Comparison of ENCODE assay signal across 8 cellular contexts in genomic region chr14:91228112-91229004, GRCh38. TPM values are rescaled to one million over a fixed set of nuclear protein-coding genes. Genes with fewer than 3 reads are reported as not detected.
DNase-seq lines count a peak whose midpoint lies in the region; ATAC-seq, FAIRE-seq and TF ChIP-seq lines count a peak whose summit lies in the region.

No MANE protein-coding gene starts in this region.

- 90 to 91% methylated on average over 14 of the region's 14 CpGs for WGBS in heart right ventricle, 2 donors
- WGBS in pancreas, 2 donors = 93 to 96% methylated on average over 14 of the region's 14 CpGs

- peak overlapping the region in 1 of 10 donors; percentile 87 for H3K27ac ChIP-seq in heart right ventricle
- no peak overlapping the region for H3K27ac ChIP-seq in pancreas

- H3K4me3 Mint-ChIP-seq in IgD-negative memory B cell = peak overlapping the region in 3 of 4 donors; percentile 5 to 81 (median 67)
- H3K4me3 Mint-ChIP-seq in activated T-helper 1 cell treated with anti-CD3 and anti-CD28 coated beads, Interleukin-12 subunit alpha, Interleukin-12 subunit beta, Interleukin-2, Interleukin-4 antibody, amounts not matched to agents 30 ng/mL and 10 ng/mL and 1 ng/mL, durations not matched to agents 14 hours and 24 hours and 36 hours = peak overlapping the region; percentile 80
- H3K4me3 Mint-ChIP-seq in stimulated activated naive CD8-positive, alpha-beta T cell treated with anti-CD3 and anti-CD28 coated beads, Interleukin-15, amount 100 ng/mL, for 72 hours = peak overlapping the region; percentile 78

- intact Hi-C loops in activated T-helper 1 cell treated with anti-CD3 and anti-CD28 coated beads, Interleukin-12 subunit alpha, Interleukin-12 subunit beta, Interleukin-2, Interleukin-4 antibody, amounts not matched to agents 30 ng/mL and 10 ng/mL and 1 ng/mL, durations not matched to agents 14 hours and 24 hours and 36 hours (cut with micrococcal nuclease) = loop anchor here (1.0 to 10.0 kb wide), 16 partner anchors 15 to 845 kb away; partner anchors contain the start of genes CCDC88C, RPS6KA5 and TC2N
- intact Hi-C loops in heart right ventricle (cut with DNase I) (no loop called here), pancreas (cut with DNase I) (no loop called here)

- H3K4me3 ChIP-seq in heart right ventricle (no peak overlapping the region), pancreas (no peak overlapping the region)

- H3K9me3 Mint-ChIP-seq in IgD-negative memory B cell = no peaks in the 10 kb centered on the region
- peaks cover 14% of the 10 kb centered on the region for H3K9me3 Mint-ChIP-seq in activated T-helper 1 cell treated with anti-CD3 and anti-CD28 coated beads, Interleukin-12 subunit alpha, Interleukin-12 subunit beta, Interleukin-2, Interleukin-4 antibody, amounts not matched to agents 30 ng/mL and 10 ng/mL and 1 ng/mL, durations not matched to agents 14 hours and 24 hours and 36 hours
- H3K9me3 Mint-ChIP-seq in stimulated activated naive CD8-positive, alpha-beta T cell treated with anti-CD3 and anti-CD28 coated beads, Interleukin-15, amount 100 ng/mL, for 72 hours = peaks cover 8 to 11% of the 10 kb centered on the region in 2 donors

- peaks cover 0 to 74% (median 7%) of the 10 kb centered on the region in 9 donors for H3K36me3 ChIP-seq in heart right ventricle
- no peaks in the 10 kb centered on the region for H3K36me3 ChIP-seq in pancreas

- H3K27me3 ChIP-seq in heart right ventricle (no peaks in the 10 kb centered on the region), pancreas (no peaks in the 10 kb centered on the region)

- peak overlapping the region; percentile 55 to 71 (median 65) for H3K27ac Mint-ChIP-seq in IgD-negative memory B cell
- H3K27ac Mint-ChIP-seq in activated T-helper 1 cell treated with anti-CD3 and anti-CD28 coated beads, Interleukin-12 subunit alpha, Interleukin-12 subunit beta, Interleukin-2, Interleukin-4 antibody, amounts not matched to agents 30 ng/mL and 10 ng/mL and 1 ng/mL, durations not matched to agents 14 hours and 24 hours and 36 hours = peak overlapping the region; percentile 100
- H3K27ac Mint-ChIP-seq in stimulated activated naive CD8-positive, alpha-beta T cell treated with anti-CD3 and anti-CD28 coated beads, Interleukin-15, amount 100 ng/mL, for 72 hours = peak overlapping the region; percentile 96 to 97

- in situ Hi-C loops in Caki2 (cut with HindIII; ENCODE audit: low pct_unique_long_range_greater_than_20kb, low sequenced_read_pairs) = no loop called here

- DNase-seq in Caki2 (ENCODE audit: low read depth) (peak; percentile 60), kidney glomerular epithelial cell (lab: John Stamatoyannopoulos, UW) (peak; percentile 40), heart right ventricle (no peak), pancreas (no peak)
- peak; percentile 87 for DNase-seq in activated T-helper 1 cell treated with anti-CD3 and anti-CD28 coated beads, Interleukin-12 subunit alpha, Interleukin-12 subunit beta, Interleukin-2, Interleukin-4 antibody, amounts not matched to agents 30 ng/mL and 10 ng/mL and 1 ng/mL, durations not matched to agents 14 hours and 24 hours and 36 hours (ENCODE audit: low spot score)
- peak; percentile 90 to 96 for DNase-seq in stimulated activated naive CD8-positive, alpha-beta T cell treated with anti-CD3 and anti-CD28 coated beads, Interleukin-15, amount 100 ng/mL, for 72 hours

- FAIRE-seq in pancreas (lab: Jason Lieb, UNC) = no peak

- no peaks in the 10 kb centered on the region for H3K36me3 Mint-ChIP-seq in IgD-negative memory B cell
- peaks cover 36% of the 10 kb centered on the region for H3K36me3 Mint-ChIP-seq in activated T-helper 1 cell treated with anti-CD3 and anti-CD28 coated beads, Interleukin-12 subunit alpha, Interleukin-12 subunit beta, Interleukin-2, Interleukin-4 antibody, amounts not matched to agents 30 ng/mL and 10 ng/mL and 1 ng/mL, durations not matched to agents 14 hours and 24 hours and 36 hours (ENCODE audit: low read depth)

- peaks cover 32 to 62% (median 45%) of the 10 kb centered on the region in 3 donors for H3K4me1 Mint-ChIP-seq in IgD-negative memory B cell
- H3K4me1 Mint-ChIP-seq in activated T-helper 1 cell treated with anti-CD3 and anti-CD28 coated beads, Interleukin-12 subunit alpha, Interleukin-12 subunit beta, Interleukin-2, Interleukin-4 antibody, amounts not matched to agents 30 ng/mL and 10 ng/mL and 1 ng/mL, durations not matched to agents 14 hours and 24 hours and 36 hours (ENCODE audit: low read depth) = peaks cover 89% of the 10 kb centered on the region
- H3K4me1 Mint-ChIP-seq in stimulated activated naive CD8-positive, alpha-beta T cell treated with anti-CD3 and anti-CD28 coated beads, Interleukin-15, amount 100 ng/mL, for 72 hours = peaks cover 94% of the 10 kb centered on the region

- ATAC-seq in GM21528 (IDR thresholded peaks at IDR 0.05; ENCODE audit: low FRiP score, unreplicated experiment) (peak; percentile 75), heart right ventricle (no peak), pancreas (no peak)
- ATAC-seq in stimulated activated naive CD8-positive, alpha-beta T cell treated with anti-CD3 and anti-CD28 coated beads, Interleukin-15, amount 100 ng/mL, for 72 hours = peak; percentile 92

- H3K4me1 ChIP-seq in heart right ventricle = peaks cover 0 to 76% (median 3%) of the 10 kb centered on the region in 9 donors
- no peaks in the 10 kb centered on the region for H3K4me1 ChIP-seq in pancreas

- H3K27me3 Mint-ChIP-seq in IgD-negative memory B cell = no peaks in the 10 kb centered on the region
- no peaks in the 10 kb centered on the region for H3K27me3 Mint-ChIP-seq in activated T-helper 1 cell treated with anti-CD3 and anti-CD28 coated beads, Interleukin-12 subunit alpha, Interleukin-12 subunit beta, Interleukin-2, Interleukin-4 antibody, amounts not matched to agents 30 ng/mL and 10 ng/mL and 1 ng/mL, durations not matched to agents 14 hours and 24 hours and 36 hours (ENCODE audit: insufficient read depth)
- H3K27me3 Mint-ChIP-seq in stimulated activated naive CD8-positive, alpha-beta T cell treated with anti-CD3 and anti-CD28 coated beads, Interleukin-15, amount 100 ng/mL, for 72 hours = no peaks in the 10 kb centered on the region

- TF ChIP-seq CTCF in heart right ventricle (IDR thresholded peaks at IDR 0.05) = no peak
- no peak for TF ChIP-seq CTCF in pancreas (IDR thresholded peaks at IDR 0.05)

- H3K9me3 ChIP-seq in heart right ventricle = peaks cover 0 to 18% (median 6%) of the 10 kb centered on the region in 11 donors
- no peaks in the 10 kb centered on the region for H3K9me3 ChIP-seq in pancreas

RNA-seq across cellular contexts. Expression of gene GPR68, which starts 16.1 kb away (rescaled TPM):
- total RNA-seq in Caki2 (2014; rRNA removed; shearing (Covaris generic); ENCODE audit: low replicate concordance) = not detected in 2 replicates
- polyA plus RNA-seq in IgD-negative memory B cell (1.6 TPM), heart right ventricle (under 1 TPM; 0.22 to 0.54 TPM), pancreas (under 1 TPM; 0.23 to 0.33 TPM)
- 4.5 and 5.4 TPM in 2 replicates for total RNA-seq in activated T-helper 1 cell treated with anti-CD3 and anti-CD28 coated beads, Interleukin-12 subunit alpha, Interleukin-12 subunit beta, Interleukin-2, Interleukin-4 antibody, amounts not matched to agents 30 ng/mL and 10 ng/mL and 1 ng/mL, durations not matched to agents 14 hours and 24 hours and 36 hours
- total RNA-seq in heart right ventricle (1 to 10 TPM in 2 of 10 donors, under 1 TPM in 8; 0.13 to 2.4 (median 0.29) TPM), pancreas (under 1 TPM in 5 of 6 donors, not detected in 1; 0.09 to 0.90 (median 0.20) TPM)

Comparison
In these comparisons a context has a peak if more than half of its experiments do, and no peak if none do; other contexts are left out.
1. DNase-seq: peak in Caki2 (single experiment), activated T-helper 1 cell treated with anti-CD3 and anti-CD28 coated beads, Interleukin-12 subunit alpha, Interleukin-12 subunit beta, Interleukin-2, Interleukin-4 antibody, amounts not matched to agents 30 ng/mL and 10 ng/mL and 1 ng/mL, durations not matched to agents 14 hours and 24 hours and 36 hours (single experiment), kidney glomerular epithelial cell (single experiment) and stimulated activated naive CD8-positive, alpha-beta T cell treated with anti-CD3 and anti-CD28 coated beads, Interleukin-15, amount 100 ng/mL, for 72 hours (2 of 2); none in heart right ventricle (0 of 2) and pancreas (0 of 6).
2. ATAC-seq: peak in GM21528 (single experiment) and stimulated activated naive CD8-positive, alpha-beta T cell treated with anti-CD3 and anti-CD28 coated beads, Interleukin-15, amount 100 ng/mL, for 72 hours (single experiment); none in heart right ventricle (0 of 8) and pancreas (0 of 4).
3. Peak in every context shown above with its lines, with median percentiles within 50 percentile points of each other: H3K27ac Mint-ChIP-seq and H3K4me3 Mint-ChIP-seq.